In genomic region chr19:32576790-32577189, GRCh38 we compare ENCODE assay signal across 8 cellular contexts.
"Had no signal": no experiment of that assay in that cellular context is flagged by ENCODE, and none has a peak within 500 bp of the region (broad histone marks: within the 10 kb centered on the region; RNA-seq: fewer than 3 reads in every experiment).

No MANE protein-coding gene starts in this region.

- DNase-seq: GDM1, GF-D8 had no signal

- H3K4me3 ChIP-seq: GM12878 had no signal

- FAIRE-seq: G401.6, GM12878, GM12891, GM12892, GM18507, GM19239 had no signal

- ATAC-seq: GM12878 had no signal
